In the genomic region with DNA sequence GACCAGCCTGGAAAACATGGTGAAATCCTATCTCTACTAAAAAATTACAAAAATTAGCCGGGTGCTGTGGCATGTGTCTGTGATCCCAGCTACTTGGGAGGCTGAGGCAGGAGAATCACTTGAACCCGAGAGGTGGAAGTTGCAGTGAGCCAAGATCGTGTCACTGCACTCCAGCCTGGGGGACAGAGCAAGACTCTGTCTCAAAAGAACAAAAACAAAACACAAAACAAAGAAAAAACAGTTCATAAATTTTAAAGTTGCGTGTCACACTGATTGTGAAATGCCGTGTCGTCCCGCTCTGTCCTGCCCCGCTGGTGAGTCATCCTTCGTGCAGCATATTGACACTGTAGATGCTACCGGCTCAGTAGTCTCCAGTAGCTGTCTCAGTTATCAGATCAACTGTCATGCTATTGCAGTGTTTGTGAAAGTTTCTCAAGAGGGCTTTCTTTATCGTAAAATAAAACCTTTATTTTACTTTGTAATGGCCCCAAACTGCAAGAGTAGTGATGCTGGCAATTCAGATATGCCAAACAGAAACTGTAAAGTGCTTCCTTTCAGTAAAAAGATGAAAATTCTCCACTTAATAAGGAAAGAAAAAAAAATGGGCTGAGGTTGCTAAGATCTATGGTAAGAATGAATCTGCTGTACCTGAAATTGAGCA, we compare ENCODE assay signal across 8 cellular contexts. TPM values are rescaled to one million over a fixed set of nuclear protein-coding genes. Genes with fewer than 3 reads are reported as not detected.
DNase-seq lines count a peak whose midpoint lies in the region; ATAC-seq, FAIRE-seq and TF ChIP-seq lines count a peak whose summit lies in the region.

No MANE protein-coding gene starts in this region.

- no peaks in the 10 kb centered on the region for H3K79me2 ChIP-seq in HepG2 (ENCODE audit: insufficient read depth, low read length)

- WGBS in IMR-90 (ENCODE audit: extremely low coverage in 2 of 2, insufficient read length in 1 of 2), 2 experiments = no CpG with 5 or more reads among the region's 11 CpGs
- 0% methylated on average over 11 of the region's 11 CpGs for WGBS in HepG2 (ENCODE audit: low lambda C conversion rate)

- peak; percentile 91 for FAIRE-seq in HepG2 (lab: Jason Lieb, UNC)

- peak; percentile 68 to 85; a peak in 2 of 4 replicates for TF ChIP-seq EP300 in HepG2 (IDR thresholded peaks at IDR 0.05; ENCODE audit: low read depth in 2 of 2, low read length in 2 of 2)
- TF ChIP-seq EP300 in HepG2 (CRISPR knock-in tag; IDR thresholded peaks at IDR 0.05; ENCODE audit: borderline replicate concordance) = peak; percentile 46

- H2AK9ac ChIP-seq in IMR-90 (replicated peaks; ENCODE audit: low read depth, low read length, poor library complexity) = no peak overlapping the region

- H2BK120ac ChIP-seq in IMR-90 (ENCODE audit: low read depth, low read length) = no peak overlapping the region

- peaks cover 14% of the 10 kb centered on the region for H3K4me1 Mint-ChIP-seq in activated T-helper 2 cell treated with anti-CD3 and anti-CD28 coated beads, Interferon-gamma antibody, Interleukin-2, Interleukin-4, amounts not matched to agents 10 μg/mL and 5 μg/mL and 100 μg/mL, durations not matched to agents 14 hours and 24 hours and 36 hours (ENCODE audit: low read depth)

- H3K36me3 Mint-ChIP-seq in activated T-helper 2 cell treated with anti-CD3 and anti-CD28 coated beads, Interferon-gamma antibody, Interleukin-2, Interleukin-4, amounts not matched to agents 10 μg/mL and 5 μg/mL and 100 μg/mL, durations not matched to agents 14 hours and 24 hours and 36 hours (ENCODE audit: low read depth) = no peaks in the 10 kb centered on the region

- H3K36me3 ChIP-seq in IMR-90 (ENCODE audit: control insufficient read depth, insufficient read depth, low read length) (no peaks in the 10 kb centered on the region), HepG2 (replicated peaks in 1 of 2; ENCODE audit: control insufficient read depth in 1 of 2, insufficient read depth in 2 of 2, low read length in 2 of 2) (no peaks in the 10 kb centered on the region)

- ATAC-seq in IMR-90 (ENCODE audit: low read depth) (peak; percentile 75), HepG2 (peak; percentile 94), HG03439 (IDR thresholded peaks at IDR 0.05; ENCODE audit: unreplicated experiment) (no peak)

- intact Hi-C loops in IMR-90 (cut with micrococcal nuclease) (no loop called here), HepG2 (cut with micrococcal nuclease; ENCODE audit: unreplicated experiment) (no loop called here)
- intact Hi-C loops in activated T-helper 2 cell treated with anti-CD3 and anti-CD28 coated beads, Interferon-gamma antibody, Interleukin-2, Interleukin-4, amounts not matched to agents 10 μg/mL and 5 μg/mL and 100 μg/mL, durations not matched to agents 14 hours and 24 hours and 36 hours (cut with micrococcal nuclease) = no loop called here

- POLR2A ChIA-PET in IMR-90 (lab: Charles Lee; ENCODE audit: unreplicated experiment) = no interaction called here
- POLR2A ChIA-PET in HepG2 (lab: Yijun Ruan, JAX) = no interaction called here

- peaks cover 67% of the 10 kb centered on the region for H3K27me3 ChIP-seq in IMR-90 (ENCODE audit: control insufficient read depth, insufficient read depth, low read length)
- peaks cover 0 to 6% of the 10 kb centered on the region in 2 experiments; a peak in 2 of 5 replicates for H3K27me3 ChIP-seq in HepG2 (ENCODE audit: control insufficient read depth in 1 of 2, insufficient read depth in 2 of 2, low read length in 2 of 2)

- CTCF ChIA-PET in IMR-90 (lab: Yijun Ruan, JAX) (interaction anchor here (0.6 to 1.6 kb wide), 3 partner anchors 100 to 164 kb away, joined by 3 to 4 read pairs (median 3); no protein-coding TSS in a partner anchor), HepG2 (lab: Yijun Ruan, JAX; ENCODE audit: low intra/inter-chr PET ratio, low total read pairs) (no interaction called here)

- H3K4me3 ChIP-seq in IMR-90 (ENCODE audit: insufficient read depth, low read depth, low read length) = no peak overlapping the region
- no peak overlapping the region for H3K4me3 ChIP-seq in HepG2 (replicated peaks in 1 of 3; ENCODE audit: insufficient read depth in 1 of 3, low read depth in 2 of 3, low read length in 3 of 3)

- no peak overlapping the region for H3K56ac ChIP-seq in IMR-90 (ENCODE audit: extremely low read depth, insufficient read depth, low read length)

- H3K4me1 ChIP-seq in IMR-90 (ENCODE audit: control insufficient read depth, insufficient read depth, low read length) (no peaks in the 10 kb centered on the region; the same call in 1 of the 2 replicates), HepG2 (ENCODE audit: insufficient read depth, low read length) (peaks cover 44% of the 10 kb centered on the region)

- H3K9me3 ChIP-seq in IMR-90 (ENCODE audit: control insufficient read depth, insufficient read depth, low read length) (no peaks in the 10 kb centered on the region), HepG2 (ENCODE audit: low read length) (no peaks in the 10 kb centered on the region)

- H4K5ac ChIP-seq in IMR-90 (ENCODE audit: low read depth, low read length) = no peak overlapping the region

- no peak for TF ChIP-seq POLR2A in IMR-90 (IDR thresholded peaks at IDR 0.05; ENCODE audit: low read depth, low read length)
- TF ChIP-seq POLR2A in HepG2 (IDR thresholded peaks at IDR 0.05; ENCODE audit: insufficient read depth in 1 of 2, low read depth in 2 of 2, low read length in 2 of 2) = no peak

- H4K20me1 ChIP-seq in IMR-90 (ENCODE audit: insufficient read depth, low read length) = 0 out of 2 replicates have a peak, but pooled peaks cover 4% of the 10 kb centered on the region
- peaks cover 3% of the 10 kb centered on the region; the same call in 1 of the 2 replicates for H4K20me1 ChIP-seq in HepG2 (ENCODE audit: insufficient read depth, low read length)

- TF ChIP-seq RAD21 in IMR-90 (IDR thresholded peaks at IDR 0.05; ENCODE audit: low read length) (no peak), HepG2 (CRISPR knock-in tag; IDR thresholded peaks at IDR 0.05) (no peak)

- H3K23ac ChIP-seq in IMR-90 (ENCODE audit: low read depth, low read length) = no peak overlapping the region

- H3K4ac ChIP-seq in IMR-90 (ENCODE audit: low read depth, low read length) = no peak overlapping the region

- H2BK5ac ChIP-seq in IMR-90 (ENCODE audit: low read depth, low read length, poor library complexity, severe bottlenecking) = no peak overlapping the region

- H4K8ac ChIP-seq in IMR-90 (ENCODE audit: low read depth in 2 of 2, low read length in 2 of 2) = no peak overlapping the region

- H3K27me3 Mint-ChIP-seq in activated T-helper 2 cell treated with anti-CD3 and anti-CD28 coated beads, Interferon-gamma antibody, Interleukin-2, Interleukin-4, amounts not matched to agents 10 μg/mL and 5 μg/mL and 100 μg/mL, durations not matched to agents 14 hours and 24 hours and 36 hours (ENCODE audit: low read depth) = peaks cover 40% of the 10 kb centered on the region

- H3K4me3 Mint-ChIP-seq in activated T-helper 2 cell treated with anti-CD3 and anti-CD28 coated beads, Interferon-gamma antibody, Interleukin-2, Interleukin-4, amounts not matched to agents 10 μg/mL and 5 μg/mL and 100 μg/mL, durations not matched to agents 14 hours and 24 hours and 36 hours (ENCODE audit: low read depth) = no peak overlapping the region

- dilution Hi-C loops in IMR-90 (cut with HindIII; ENCODE audit: low sequenced_read_pairs, unreplicated experiment) = no loop called here

- no peak overlapping the region for H2BK15ac ChIP-seq in IMR-90 (ENCODE audit: low read depth, low read length)

- no peak overlapping the region for H4K91ac ChIP-seq in IMR-90 (ENCODE audit: insufficient read depth, low read depth, low read length)

- H2AFZ ChIP-seq in IMR-90 (replicated peaks; ENCODE audit: low read length, poor library complexity) = no peak overlapping the region
- H2AFZ ChIP-seq in HepG2 (ENCODE audit: low read length) = no peak overlapping the region

- DNase-seq in COLO829 (ENCODE audit: low spot score) (peak; percentile 34), IMR-90 (peak; percentile 51), HepG2 (ENCODE audit: low spot score) (peak; percentile 87), cortex of kidney (lab: John Stamatoyannopoulos, UW) (no peak), NCI-H2029 (lab: John Stamatoyannopoulos, UW) (no peak), T-helper 9 cell (no peak)
- DNase-seq in activated T-helper 2 cell treated with anti-CD3 and anti-CD28 coated beads, Interferon-gamma antibody, Interleukin-2, Interleukin-4, amounts not matched to agents 10 μg/mL and 5 μg/mL and 100 μg/mL, durations not matched to agents 14 hours and 24 hours and 36 hours (ENCODE audit: low spot score) = peak; percentile 44

- H3K79me1 ChIP-seq in IMR-90 (ENCODE audit: low read depth in 1 of 2, low read length in 2 of 2) = no peaks in the 10 kb centered on the region

- no peaks in the 10 kb centered on the region for H3K9me3 Mint-ChIP-seq in activated T-helper 2 cell treated with anti-CD3 and anti-CD28 coated beads, Interferon-gamma antibody, Interleukin-2, Interleukin-4, amounts not matched to agents 10 μg/mL and 5 μg/mL and 100 μg/mL, durations not matched to agents 14 hours and 24 hours and 36 hours

- BruUV-seq in IMR-90 (replicated peaks; lab: Mats Ljungman, UMichigan) (no TSS peak), HepG2 (replicated peaks; lab: Mats Ljungman, UMichigan) (no TSS peak)

- H3K27ac ChIP-seq in IMR-90 (ENCODE audit: insufficient read depth, low read length) (no peak overlapping the region), HepG2 (ENCODE audit: extremely low read length, insufficient read depth, low read length) (no peak overlapping the region)

- no peak overlapping the region for H3K14ac ChIP-seq in IMR-90 (replicated peaks; ENCODE audit: low read depth, low read length)

- no peak overlapping the region for H3K4me2 ChIP-seq in IMR-90 (ENCODE audit: low read depth, low read length)
- peak overlapping the region; percentile 38 for H3K4me2 ChIP-seq in HepG2 (ENCODE audit: low read depth, low read length)

- peak overlapping the region; percentile 79 for H3K27ac Mint-ChIP-seq in activated T-helper 2 cell treated with anti-CD3 and anti-CD28 coated beads, Interferon-gamma antibody, Interleukin-2, Interleukin-4, amounts not matched to agents 10 μg/mL and 5 μg/mL and 100 μg/mL, durations not matched to agents 14 hours and 24 hours and 36 hours

- H3K9ac ChIP-seq in IMR-90 (ENCODE audit: low read depth, low read length) (no peak overlapping the region), HepG2 (ENCODE audit: insufficient read depth, low read depth, low read length) (0 out of 2 replicates have a peak overlapping the region, but pooled peaks have one; percentile 12)

- no peak overlapping the region for H3K18ac ChIP-seq in IMR-90 (ENCODE audit: low read depth, low read length)

- H3K9me1 ChIP-seq in IMR-90 (ENCODE audit: insufficient read depth, low read length) = no peaks in the 10 kb centered on the region

- no peak overlapping the region for H2AK5ac ChIP-seq in IMR-90 (ENCODE audit: low read depth, low read length)

- TF ChIP-seq CTCF in IMR-90 (conservative IDR thresholded peaks at IDR 0.05; ENCODE audit: low read depth, low read length) (no peak), HepG2 (CRISPR knock-in tag; IDR thresholded peaks at IDR 0.05) (no peak)

- H2BK20ac ChIP-seq in IMR-90 (ENCODE audit: low read depth, low read length) = no peak overlapping the region

- in situ Hi-C loops in IMR-90 (cut with MboI; ENCODE audit: low sequenced_read_pairs) (no loop called here), HepG2 (cut with HindIII; ENCODE audit: extremely low pct_ligation_motif_present, low pct_unique_long_range_greater_than_20kb) (loop anchor here (5.0 kb wide), 2 partner anchors 111 to 171 kb away; partner anchors contain the start of gene PGLYRP1)

RNA-seq across cellular contexts. Expression of gene IGFL1, which starts 36.4 kb away (rescaled TPM):
- total RNA-seq in IMR-90 (2012; rRNA removed) (not detected in 2 replicates), HepG2 (2016; rRNA removed; fragmentation: Illumina TruSeq; extraction: Trizol) (not detected in 2 replicates)
- polyA plus RNA-seq in IMR-90 (2012; rRNA removed) (not detected in 2 replicates), HepG2 (2011; rRNA removed) (not detected in 2 replicates)
- not detected in 2 replicates for polyA plus RNA-seq in IMR-90 (2012; cell fraction: cytosol; rRNA removed)
- polyA plus RNA-seq in IMR-90 (2012; cell fraction: nucleus; rRNA removed; ENCODE audit: low replicate concordance) = not detected in 2 replicates
- total RNA-seq in activated T-helper 2 cell treated with anti-CD3 and anti-CD28 coated beads, Interferon-gamma antibody, Interleukin-2, Interleukin-4, amounts not matched to agents 10 μg/mL and 5 μg/mL and 100 μg/mL, durations not matched to agents 14 hours and 24 hours and 36 hours = not detected in 2 replicates
- not detected in 2 replicates for total RNA-seq in HepG2 (2016; cell fraction: cytosol; rRNA removed; fragmentation: Illumina TruSeq; extraction: Trizol; ENCODE audit: low read depth)
- total RNA-seq in HepG2 (2016; cell fraction: insoluble cytoplasmic fraction; rRNA removed; fragmentation: Illumina TruSeq; extraction: Trizol) = not detected in 2 replicates
- not detected in 2 replicates for total RNA-seq in HepG2 (2016; cell fraction: membrane; rRNA removed; fragmentation: Illumina TruSeq; extraction: Trizol)
- total RNA-seq in HepG2 (2016; cell fraction: nucleus; rRNA removed; fragmentation: Illumina TruSeq; extraction: Trizol) = not detected in 2 replicates
- polyA plus RNA-seq in HepG2 (2011; cell fraction: cytosol; rRNA removed) = not detected in 2 replicates
- not detected in 2 replicates for polyA plus RNA-seq in HepG2 (2011; cell fraction: nucleus; rRNA removed)
- not detected in 2 replicates for polyA plus RNA-seq in HepG2 (2012)
- not detected in 2 replicates for polyA plus RNA-seq in HepG2 (2016; cell fraction: cytosol; fragmentation: Illumina TruSeq; extraction: Trizol; ENCODE audit: low read depth)
- polyA plus RNA-seq in HepG2 (2016; cell fraction: insoluble cytoplasmic fraction; fragmentation: Illumina TruSeq; extraction: Trizol; ENCODE audit: low read depth) = not detected in 2 replicates
- polyA plus RNA-seq in HepG2 (2016; cell fraction: membrane; fragmentation: Illumina TruSeq; extraction: Trizol; ENCODE audit: low read depth) = not detected in 2 replicates
- polyA plus RNA-seq in HepG2 (2016; cell fraction: nucleus; fragmentation: Illumina TruSeq; extraction: Trizol; ENCODE audit: insufficient read depth, low read depth) = not detected in 2 replicates
- 0.56 TPM in 1 of 2 replicates, not detected in the other for polyA minus RNA-seq in HepG2 (2011; rRNA and poly(A)+ RNA removed; ENCODE audit: low replicate concordance)
- polyA minus RNA-seq in HepG2 (2011; cell fraction: cytosol; rRNA and poly(A)+ RNA removed) = not detected in 2 replicates
- not detected in 2 replicates for polyA minus RNA-seq in HepG2 (2011; cell fraction: nucleus; rRNA and poly(A)+ RNA removed)

RNA-seq across cellular contexts. Expression of gene IGFL2, which starts 45.1 kb away (rescaled TPM):
- total RNA-seq in IMR-90 (2012; rRNA removed) (not detected in 2 replicates), HepG2 (2016; rRNA removed; fragmentation: Illumina TruSeq; extraction: Trizol) (not detected in 2 replicates)
- polyA plus RNA-seq in IMR-90 (2012; rRNA removed) (not detected in 2 replicates), HepG2 (2011; rRNA removed) (not detected in 2 replicates)
- not detected in 2 replicates for polyA plus RNA-seq in IMR-90 (2012; cell fraction: cytosol; rRNA removed)
- not detected in 2 replicates for polyA plus RNA-seq in IMR-90 (2012; cell fraction: nucleus; rRNA removed; ENCODE audit: low replicate concordance)
- 0.46 TPM in 1 of 2 replicates, not detected in the other for total RNA-seq in activated T-helper 2 cell treated with anti-CD3 and anti-CD28 coated beads, Interferon-gamma antibody, Interleukin-2, Interleukin-4, amounts not matched to agents 10 μg/mL and 5 μg/mL and 100 μg/mL, durations not matched to agents 14 hours and 24 hours and 36 hours
- not detected in 2 replicates for total RNA-seq in HepG2 (2016; cell fraction: cytosol; rRNA removed; fragmentation: Illumina TruSeq; extraction: Trizol; ENCODE audit: low read depth)
- not detected in 2 replicates for total RNA-seq in HepG2 (2016; cell fraction: insoluble cytoplasmic fraction; rRNA removed; fragmentation: Illumina TruSeq; extraction: Trizol)
- 0.62 TPM in 1 of 2 replicates, not detected in the other for total RNA-seq in HepG2 (2016; cell fraction: membrane; rRNA removed; fragmentation: Illumina TruSeq; extraction: Trizol)
- total RNA-seq in HepG2 (2016; cell fraction: nucleus; rRNA removed; fragmentation: Illumina TruSeq; extraction: Trizol) = not detected in 2 replicates
- polyA plus RNA-seq in HepG2 (2011; cell fraction: cytosol; rRNA removed) = not detected in 2 replicates
- not detected in 2 replicates for polyA plus RNA-seq in HepG2 (2011; cell fraction: nucleus; rRNA removed)
- not detected in 2 replicates for polyA plus RNA-seq in HepG2 (2012)
- polyA plus RNA-seq in HepG2 (2016; cell fraction: cytosol; fragmentation: Illumina TruSeq; extraction: Trizol; ENCODE audit: low read depth) = not detected in 2 replicates
- not detected in 2 replicates for polyA plus RNA-seq in HepG2 (2016; cell fraction: insoluble cytoplasmic fraction; fragmentation: Illumina TruSeq; extraction: Trizol; ENCODE audit: low read depth)
- not detected in 2 replicates for polyA plus RNA-seq in HepG2 (2016; cell fraction: membrane; fragmentation: Illumina TruSeq; extraction: Trizol; ENCODE audit: low read depth)
- polyA plus RNA-seq in HepG2 (2016; cell fraction: nucleus; fragmentation: Illumina TruSeq; extraction: Trizol; ENCODE audit: insufficient read depth, low read depth) = not detected in 2 replicates
- polyA minus RNA-seq in HepG2 (2011; rRNA and poly(A)+ RNA removed; ENCODE audit: low replicate concordance) = not detected in 2 replicates
- not detected in 2 replicates for polyA minus RNA-seq in HepG2 (2011; cell fraction: cytosol; rRNA and poly(A)+ RNA removed)
- not detected in 2 replicates for polyA minus RNA-seq in HepG2 (2011; cell fraction: nucleus; rRNA and poly(A)+ RNA removed)

Comparison
In these comparisons a context has a peak if more than half of its experiments do, and no peak if none do; other contexts are left out.
1. DNase-seq: peak in COLO829 (single experiment), IMR-90 (single experiment), activated T-helper 2 cell treated with anti-CD3 and anti-CD28 coated beads, Interferon-gamma antibody, Interleukin-2, Interleukin-4, amounts not matched to agents 10 μg/mL and 5 μg/mL and 100 μg/mL, durations not matched to agents 14 hours and 24 hours and 36 hours (single experiment) and HepG2 (single experiment); none in cortex of kidney (single experiment), NCI-H2029 (single experiment) and T-helper 9 cell (single experiment).